ENCODE assay signal across 3 cellular contexts in genomic region chr15:47401427-47401826, GRCh38.
"Had no signal": no experiment of that assay in that cellular context is flagged by ENCODE, and none has a peak within 500 bp of the region (broad histone marks: within the 10 kb centered on the region; RNA-seq: fewer than 3 reads in every experiment).

No MANE protein-coding gene starts in this region.

- H3K4me3 ChIP-seq: GM23338 had no signal

- ATAC-seq: GM23338 had no signal

- DNase-seq: H9, HCEC 1CT had no signal

- H3K4me2 ChIP-seq: GM23338 had no signal

- H2AFZ ChIP-seq: GM23338 had no signal
